Comparison of ENCODE assay signal across 8 cellular contexts in the genomic region with DNA sequence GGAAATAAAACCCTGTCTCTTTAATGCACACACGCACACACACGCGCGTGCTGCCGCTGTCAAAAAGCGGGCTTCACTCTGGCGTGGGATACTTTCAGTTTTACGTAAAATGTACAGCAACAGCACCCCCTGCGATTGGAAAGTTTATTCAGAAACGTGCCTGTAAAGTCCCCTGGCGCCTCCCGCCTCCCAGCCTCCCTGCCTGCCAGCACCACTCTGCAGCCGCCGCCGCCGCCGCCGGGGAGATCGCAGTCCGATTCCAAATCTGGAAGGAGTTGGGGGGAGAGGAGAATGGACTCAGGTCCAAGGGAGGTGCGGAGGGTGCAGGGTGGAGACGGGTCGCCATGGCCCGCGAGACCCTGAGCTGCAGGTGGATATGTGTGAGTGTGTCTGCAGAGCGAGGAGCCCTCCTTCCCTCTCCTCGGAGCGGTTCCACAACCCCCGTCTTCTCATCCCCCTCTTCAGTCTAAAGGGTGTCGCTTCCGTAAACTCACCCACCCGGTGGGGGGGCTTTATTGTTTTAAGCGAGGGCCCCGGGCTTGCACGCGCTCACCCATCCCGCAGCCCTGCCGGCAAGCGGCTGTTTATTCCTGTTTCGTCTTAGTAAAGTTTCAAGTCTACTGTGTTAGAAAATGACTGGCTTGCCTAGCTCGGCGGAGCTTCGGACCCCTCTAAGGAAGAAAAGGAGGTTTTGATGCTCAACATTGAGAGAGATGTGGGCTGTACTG. TPM values are rescaled to one million over a fixed set of nuclear protein-coding genes. Genes with fewer than 3 reads are reported as not detected.
DNase-seq lines count a peak whose midpoint lies in the region; ATAC-seq, FAIRE-seq and TF ChIP-seq lines count a peak whose summit lies in the region.

No MANE protein-coding gene starts in this region.

- H3K27me3 ChIP-seq in K562 (ENCODE audit: control insufficient read depth in 2 of 2, insufficient read depth in 2 of 2, low read length in 2 of 2): peaks cover 18 to 32% of the 10 kb centered on the region in 2 experiments; a peak in 4 of 5 replicates

- H3K9ac ChIP-seq in K562 (ENCODE audit: insufficient read depth in 1 of 2, low read depth in 2 of 2, low read length in 2 of 2): peak overlapping the region in 1 of 2 experiments; percentile 68; a peak in 2 of 4 replicates

- peaks cover 0 to 23% of the 10 kb centered on the region in 2 experiments; a peak in 2 of 5 replicates for H3K4me1 ChIP-seq in K562 (replicated peaks in 1 of 2; ENCODE audit: control insufficient read depth in 2 of 2, insufficient read depth in 2 of 2, low read length in 2 of 2)

- BruUV-seq in K562 (replicated peaks; lab: Mats Ljungman, UMichigan): no TSS peak

- H3K79me2 ChIP-seq in K562 (ENCODE audit: control insufficient read depth, insufficient read depth, low read length): no peaks in the 10 kb centered on the region

- peak; percentile 80 for ATAC-seq in K562

- FAIRE-seq in K562 (lab: Jason Lieb, UNC): no peak

- DNase-seq in NCI-H1436 (lab: John Stamatoyannopoulos, UW) (peak; percentile 52), NCI-H1436 treated with DMSO at 0.1 percent for 48 hours (lab: John Stamatoyannopoulos, UW) (no peak), H4 (ENCODE audit: low spot score) (peak; percentile 76), LHCN-M2 (ENCODE audit: low read depth) (peak; percentile 60), SW 1271 (lab: John Stamatoyannopoulos, UW) (peak; percentile 7 to 81), K562 (ENCODE audit: extremely low read depth in 1 of 4, low spot score in 3 of 4) (peak; percentile 34 to 51 (median 45)), islet precursor cell (peak; percentile 83)
- DNase-seq in stimulated activated CD4-positive, alpha-beta T cell treated with anti-CD3 and anti-CD28 coated beads, Interleukin-1b, Interleukin-23, amount 100 ng/mL, for 48 hours: peak; percentile 53

- WGBS in K562 (ENCODE audit: insufficient coverage, low coverage, missing lambda C conversion rate): 13% methylated on average over 33 of the region's 43 CpGs

- TF ChIP-seq EP300 in K562 (IDR thresholded peaks at IDR 0.05; ENCODE audit: low read length): no peak

- POLR2A ChIA-PET in K562 (lab: Yijun Ruan, JAX): no interaction called here

- in situ Hi-C loops in K562 (cut with MboI): no loop called here

- no peak for TF ChIP-seq POLR2A in K562 (conservative IDR thresholded peaks at IDR 0.05)

- H3K27ac ChIP-seq in K562 (ENCODE audit: extremely low read depth, low read depth, low read length): no peak overlapping the region

- H3K4me3 ChIP-seq in K562: peak overlapping the region; percentile 29

- H3K9me1 ChIP-seq in K562 (ENCODE audit: control insufficient read depth, insufficient read depth, low read length): no peaks in the 10 kb centered on the region

- H3K36me3 ChIP-seq in K562 (ENCODE audit: control insufficient read depth, insufficient read depth, low read length): no peaks in the 10 kb centered on the region

- intact Hi-C loops in K562 (cut with micrococcal nuclease): no loop called here

- no peak; a peak in 1 of 4 replicates for TF ChIP-seq RAD21 in K562 (CRISPR knock-in tag; conservative IDR thresholded peaks at IDR 0.05 in 1 of 2, IDR thresholded peaks at IDR 0.05 in 1 of 2)

- CTCF ChIA-PET in K562 (lab: Yijun Ruan, JAX; ENCODE audit: low intra/inter-chr PET ratio): no interaction called here

- H3K9me3 ChIP-seq in K562 (replicated peaks; ENCODE audit: control insufficient read depth, insufficient read depth, low read depth, low read length): no peaks in the 10 kb centered on the region

- peak overlapping the region; percentile 59 for H3K4me2 ChIP-seq in K562 (ENCODE audit: insufficient read depth, low read length)

- no peaks in the 10 kb centered on the region; the same call in 1 of the 2 replicates for H4K20me1 ChIP-seq in K562 (replicated peaks; ENCODE audit: control insufficient read depth, insufficient read depth, low read length)

- peak in 2 of 3 experiments; percentile 28 to 35; a peak in 2 of 6 replicates for TF ChIP-seq CTCF in K562 (IDR thresholded peaks at IDR 0.05 in 2 of 3, conservative IDR thresholded peaks at IDR 0.05 in 1 of 3; ENCODE audit: insufficient read depth in 2 of 3, low read depth in 1 of 3, low read length in 3 of 3)

- peak overlapping the region; percentile 52 for H2AFZ ChIP-seq in K562 (ENCODE audit: low read depth, low read length)

TF ChIP-seq in K562, 482 proteins besides CTCF, POLR2A, EP300 and RAD21 (continues in another document):
- no peak for TF ChIP-seq CC2D1A (IDR thresholded peaks at IDR 0.05)
- peak; percentile 67 for TF ChIP-seq HNRNPLL (IDR thresholded peaks at IDR 0.05; ENCODE audit: low read depth, low read length, poor library complexity, severe bottlenecking)
- TF ChIP-seq, protein P1, sequence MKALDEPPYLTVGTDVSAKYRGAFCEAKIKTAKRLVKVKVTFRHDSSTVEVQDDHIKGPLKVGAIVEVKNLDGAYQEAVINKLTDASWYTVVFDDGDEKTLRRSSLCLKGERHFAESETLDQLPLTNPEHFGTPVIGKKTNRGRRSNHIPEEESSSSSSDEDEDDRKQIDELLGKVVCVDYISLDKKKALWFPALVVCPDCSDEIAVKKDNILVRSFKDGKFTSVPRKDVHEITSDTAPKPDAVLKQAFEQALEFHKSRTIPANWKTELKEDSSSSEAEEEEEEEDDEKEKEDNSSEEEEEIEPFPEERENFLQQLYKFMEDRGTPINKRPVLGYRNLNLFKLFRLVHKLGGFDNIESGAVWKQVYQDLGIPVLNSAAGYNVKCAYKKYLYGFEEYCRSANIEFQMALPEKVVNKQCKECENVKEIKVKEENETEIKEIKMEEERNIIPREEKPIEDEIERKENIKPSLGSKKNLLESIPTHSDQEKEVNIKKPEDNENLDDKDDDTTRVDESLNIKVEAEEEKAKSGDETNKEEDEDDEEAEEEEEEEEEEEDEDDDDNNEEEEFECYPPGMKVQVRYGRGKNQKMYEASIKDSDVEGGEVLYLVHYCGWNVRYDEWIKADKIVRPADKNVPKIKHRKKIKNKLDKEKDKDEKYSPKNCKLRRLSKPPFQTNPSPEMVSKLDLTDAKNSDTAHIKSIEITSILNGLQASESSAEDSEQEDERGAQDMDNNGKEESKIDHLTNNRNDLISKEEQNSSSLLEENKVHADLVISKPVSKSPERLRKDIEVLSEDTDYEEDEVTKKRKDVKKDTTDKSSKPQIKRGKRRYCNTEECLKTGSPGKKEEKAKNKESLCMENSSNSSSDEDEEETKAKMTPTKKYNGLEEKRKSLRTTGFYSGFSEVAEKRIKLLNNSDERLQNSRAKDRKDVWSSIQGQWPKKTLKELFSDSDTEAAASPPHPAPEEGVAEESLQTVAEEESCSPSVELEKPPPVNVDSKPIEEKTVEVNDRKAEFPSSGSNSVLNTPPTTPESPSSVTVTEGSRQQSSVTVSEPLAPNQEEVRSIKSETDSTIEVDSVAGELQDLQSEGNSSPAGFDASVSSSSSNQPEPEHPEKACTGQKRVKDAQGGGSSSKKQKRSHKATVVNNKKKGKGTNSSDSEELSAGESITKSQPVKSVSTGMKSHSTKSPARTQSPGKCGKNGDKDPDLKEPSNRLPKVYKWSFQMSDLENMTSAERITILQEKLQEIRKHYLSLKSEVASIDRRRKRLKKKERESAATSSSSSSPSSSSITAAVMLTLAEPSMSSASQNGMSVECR (CRISPR knock-in tag; IDR thresholded peaks at IDR 0.05): no peak
- TF ChIP-seq HNRNPK (IDR thresholded peaks at IDR 0.05; ENCODE audit: low read depth, low read length, poor library complexity, severe bottlenecking): no peak

RNA-seq across cellular contexts. Expression of a gene that starts 1.8 kb away (rescaled TPM):
- 1.1 and 1.3 TPM in 2 replicates for total RNA-seq in H4 (2014; rRNA removed; shearing (Covaris generic))
- total RNA-seq in LHCN-M2 (2014; rRNA removed) (0.11 and 0.13 TPM in 2 replicates), K562 (2014; rRNA removed) (not detected in 2 replicates), K562 (2014; rRNA removed; fragmentation: Illumina TruSeq; extraction: Trizol) (not detected in 2 replicates), K562 (2015; rRNA removed; fragmentation: Illumina TruSeq; extraction: Trizol) (not detected in 2 replicates), K562 (2021) (0.07 and 0.13 TPM in 2 replicates)
- 0.12 TPM for polyA plus RNA-seq in LHCN-M2 (2012)
- not detected in 2 replicates for total RNA-seq in K562 (2011; cell fraction: chromatin; rRNA removed; ENCODE audit: low replicate concordance)
- 0.13 TPM in 1 of 2 replicates, not detected in the other for total RNA-seq in K562 (2011; cell fraction: nucleolus; rRNA removed)
- total RNA-seq in K562 (2011; cell fraction: nucleoplasm; rRNA removed): not detected in 2 replicates
- polyA plus RNA-seq in K562 (2011; rRNA removed) (not detected in 2 replicates), K562 (2014; fragmentation: Illumina TruSeq; extraction: Trizol) (0.19 TPM in 1 of 2 replicates, not detected in the other), K562 (2014; fragmentation: Nextera tagmentation; extraction: Ambion mirVana) (not detected), K562 (2014; rRNA removed) (not detected in 2 replicates)
- not detected in 2 replicates for polyA plus RNA-seq in K562 (2011; cell fraction: cytosol; rRNA removed)
- 0.03 TPM in 1 of 2 replicates, not detected in the other for polyA plus RNA-seq in K562 (2011; cell fraction: nucleus; rRNA removed)
- 0.01 and 0.03 TPM in 2 replicates for polyA plus RNA-seq in K562 (2012)
- not detected in 2 replicates for polyA minus RNA-seq in K562 (2011; rRNA and poly(A)+ RNA removed)
- polyA minus RNA-seq in K562 (2011; cell fraction: cytosol; rRNA and poly(A)+ RNA removed): not detected in 2 replicates
- polyA minus RNA-seq in K562 (2011; cell fraction: nucleus; rRNA and poly(A)+ RNA removed): 0.11 TPM in 1 of 2 replicates, not detected in the other
